Comparison of ENCODE assay signal across 12 cellular contexts in the genomic region with DNA sequence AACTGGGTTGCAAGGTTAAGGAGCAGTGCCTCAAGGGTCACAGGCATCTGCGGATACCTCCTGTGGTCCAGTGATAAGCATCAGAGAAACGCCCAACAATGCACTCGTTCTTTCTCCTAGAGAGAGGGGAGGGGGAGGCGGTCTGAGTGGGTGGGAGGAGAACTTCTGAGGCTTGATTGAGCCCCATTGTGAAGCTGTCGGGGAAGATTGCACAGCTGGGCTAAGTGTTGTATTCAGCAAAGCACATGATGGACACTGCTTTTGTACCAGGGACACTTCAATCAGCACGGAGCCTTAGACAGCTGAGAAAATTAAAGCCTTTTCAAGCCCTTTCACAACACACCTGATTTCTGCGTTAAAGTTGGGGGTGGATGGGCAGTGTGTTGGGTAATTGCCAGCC.
"Had no signal": no experiment of that assay in that cellular context is flagged by ENCODE, and none has a peak within 500 bp of the region (broad histone marks: within the 10 kb centered on the region; RNA-seq: fewer than 3 reads in every experiment).

No MANE protein-coding gene starts in this region.

- ATAC-seq: activated naive CD8-positive, alpha-beta T cell treated with anti-CD3 and anti-CD28 coated beads, Interleukin-2, amount 50 U/mL, for 24 hours; foreskin keratinocyte; stimulated activated memory B cell treated with anti-CD40 and anti-IgM and Interleukin-4, amounts not matched to agents 10 μg/mL and 1 μg/mL and 100 μg/mL, for 72 hours had no signal

- H3K27me3 ChIP-seq: foreskin keratinocyte, thyroid gland, uterus had no signal

- H3K4me1 ChIP-seq: foreskin keratinocyte, parathyroid adenoma, uterus had no signal

- H3K27ac ChIP-seq: foreskin keratinocyte, parathyroid adenoma, thyroid gland, uterus had no signal

- DNase-seq: activated naive CD4-positive, alpha-beta T cell treated with Interleukin-2 at 50 U/mL for 16 hours; activated naive CD8-positive, alpha-beta T cell treated with anti-CD3 and anti-CD28 coated beads, Interleukin-2, amount 50 U/mL, for 24 hours; aorta; cortex of kidney; effector memory CD4-positive, alpha-beta T cell; foreskin keratinocyte; stimulated activated CD4-positive, alpha-beta T cell treated with anti-CD3 and anti-CD28 coated beads, Interleukin-12 subunit alpha, Interleukin-12 subunit beta, amount 100 ng/mL, for 4 hours; stimulated activated CD4-positive, alpha-beta T cell treated with anti-CD3 and anti-CD28 coated beads, Interleukin-2, amount 100 ng/mL, for 24 hours; uterus had no signal

- H3K36me3 ChIP-seq: thyroid gland, uterus had no signal

- H3K4me3 ChIP-seq: thyroid gland, uterus had no signal

- H3K9me3 ChIP-seq: thyroid gland, uterus had no signal
